ENCODE assay signal across 8 cellular contexts in genomic region chr3:23945653-23945902, GRCh38. TPM values are rescaled to one million over a fixed set of nuclear protein-coding genes. Genes with fewer than 3 reads are reported as not detected.
DNase-seq lines count a peak whose midpoint lies in the region; ATAC-seq and TF ChIP-seq lines count a peak whose summit lies in the region.

No MANE protein-coding gene starts in this region.

- peaks cover 29% of the 10 kb centered on the region for H3K27me3 Mint-ChIP-seq in activated CD8-positive, alpha-beta T cell treated with anti-CD3 and anti-CD28 coated beads, Interleukin-2, amount 10 ng/mL, durations not matched to agents 7 days and 5 days (ENCODE audit: low read depth)
- peaks cover 10% of the 10 kb centered on the region for H3K27me3 Mint-ChIP-seq in activated CD8-positive, alpha-beta T cell treated with anti-CD3 and anti-CD28 coated beads for 36 hours

- H3K36me3 Mint-ChIP-seq in activated CD8-positive, alpha-beta T cell treated with anti-CD3 and anti-CD28 coated beads, Interleukin-2, amount 10 ng/mL, durations not matched to agents 7 days and 5 days (ENCODE audit: low read depth): peaks cover 2% of the 10 kb centered on the region
- H3K36me3 Mint-ChIP-seq in activated CD8-positive, alpha-beta T cell treated with anti-CD3 and anti-CD28 coated beads for 36 hours (ENCODE audit: low read depth): no peaks in the 10 kb centered on the region

- H3K4me1 Mint-ChIP-seq in activated CD8-positive, alpha-beta T cell treated with anti-CD3 and anti-CD28 coated beads, Interleukin-2, amount 10 ng/mL, durations not matched to agents 7 days and 5 days (ENCODE audit: low read depth): peaks cover 27% of the 10 kb centered on the region
- peaks cover 36% of the 10 kb centered on the region for H3K4me1 Mint-ChIP-seq in activated CD8-positive, alpha-beta T cell treated with anti-CD3 and anti-CD28 coated beads for 36 hours (ENCODE audit: low read depth)

- no peak overlapping the region for H3K27ac Mint-ChIP-seq in activated CD8-positive, alpha-beta T cell treated with anti-CD3 and anti-CD28 coated beads, Interleukin-2, amount 10 ng/mL, durations not matched to agents 7 days and 5 days
- no peak overlapping the region for H3K27ac Mint-ChIP-seq in activated CD8-positive, alpha-beta T cell treated with anti-CD3 and anti-CD28 coated beads for 36 hours

- H3K9me3 Mint-ChIP-seq in activated CD8-positive, alpha-beta T cell treated with anti-CD3 and anti-CD28 coated beads, Interleukin-2, amount 10 ng/mL, durations not matched to agents 7 days and 5 days (ENCODE audit: insufficient read depth): no peaks in the 10 kb centered on the region
- no peaks in the 10 kb centered on the region for H3K9me3 Mint-ChIP-seq in activated CD8-positive, alpha-beta T cell treated with anti-CD3 and anti-CD28 coated beads for 36 hours

- WGBS in lower leg skin, 2 donors: 0 to 1% methylated on average over 8 to 17 of the region's 38 CpGs
- WGBS in thyroid gland, 2 donors: no CpG with 5 or more reads among the region's 38 CpGs

- H3K4me3 ChIP-seq in astrocyte of the cerebellum (ENCODE audit: low read depth, low read length): peak overlapping the region; percentile 69
- H3K4me3 ChIP-seq in lower leg skin (ENCODE audit: low read depth, poor library complexity, severe bottlenecking): peak overlapping the region; percentile 69
- H3K4me3 ChIP-seq in thyroid gland (replicated peaks in 1 of 3): peak overlapping the region; percentile 24 to 74 (median 73)

- H3K27ac ChIP-seq in thyroid gland: peak overlapping the region; percentile 95 to 97 (median 97)

- intact Hi-C loops in activated CD8-positive, alpha-beta T cell treated with anti-CD3 and anti-CD28 coated beads for 36 hours (cut with micrococcal nuclease): loop anchor here (2.0 kb wide), 1 partner anchor 29 kb away; the partner anchor contains the start of genes NKIRAS1 and RPL15
- intact Hi-C loops in lower leg skin (cut with DNase I; ENCODE audit: low total_unique reads): no loop called here
- intact Hi-C loops in thyroid gland (cut with DNase I): no loop called here

- POLR2A ChIA-PET in activated CD8-positive, alpha-beta T cell treated with anti-CD3 and anti-CD28 coated beads, Interleukin-2, amount 10 ng/mL, durations not matched to agents 7 days and 5 days (lab: Charles Lee): interaction anchor here (1.3 to 8.7 kb wide), 2 partner anchors 21 to 28 kb away, joined by 6 to 136 read pairs; partner anchors contain the start of genes NKIRAS1 and RPL15
- POLR2A ChIA-PET in activated CD8-positive, alpha-beta T cell treated with anti-CD3 and anti-CD28 coated beads for 36 hours (lab: Charles Lee): interaction anchor here (1.3 to 6.1 kb wide), 3 partner anchors 10 to 28 kb away, joined by 5 to 53 read pairs (median 28); partner anchors contain the start of genes NKIRAS1 and RPL15

- no peak for TF ChIP-seq CTCF in activated CD8-positive, alpha-beta T cell treated with anti-CD3 and anti-CD28 coated beads for 36 hours (IDR thresholded peaks at IDR 0.05)
- no peak for TF ChIP-seq CTCF in astrocyte of the cerebellum (IDR thresholded peaks at IDR 0.05; ENCODE audit: low read depth, low read length, missing control alignments)
- no peak for TF ChIP-seq CTCF in lower leg skin (IDR thresholded peaks at IDR 0.05)
- no peak for TF ChIP-seq CTCF in thyroid gland (IDR thresholded peaks at IDR 0.05)

- TF ChIP-seq POLR2A in lower leg skin (IDR thresholded peaks at IDR 0.05): no peak
- peak in 1 of 2 donors; percentile 53 for TF ChIP-seq POLR2A in thyroid gland (IDR thresholded peaks at IDR 0.05)

- H3K9me3 ChIP-seq in thyroid gland: no peaks in the 10 kb centered on the region

- ATAC-seq in activated CD8-positive, alpha-beta T cell treated with anti-CD3 and anti-CD28 coated beads, Interleukin-2, amount 10 ng/mL, durations not matched to agents 7 days and 5 days: no peak
- no peak for ATAC-seq in activated CD8-positive, alpha-beta T cell treated with anti-CD3 and anti-CD28 coated beads for 36 hours
- ATAC-seq in HG03097 (IDR thresholded peaks at IDR 0.05; ENCODE audit: low FRiP score, unreplicated experiment): no peak
- no peak for ATAC-seq in GM19395 (IDR thresholded peaks at IDR 0.05; ENCODE audit: unreplicated experiment)
- ATAC-seq in HG03108 (IDR thresholded peaks at IDR 0.05; ENCODE audit: unreplicated experiment): no peak

- in situ Hi-C loops in astrocyte of the cerebellum (cut with HindIII; ENCODE audit: low sequenced_read_pairs): no loop called here

- no peak for DNase-seq in activated CD8-positive, alpha-beta T cell treated with anti-CD3 and anti-CD28 coated beads, Interleukin-2, amount 10 ng/mL, durations not matched to agents 7 days and 5 days
- no peak for DNase-seq in activated CD8-positive, alpha-beta T cell treated with anti-CD3 and anti-CD28 coated beads for 36 hours
- DNase-seq in astrocyte of the cerebellum (ENCODE audit: low read depth) (no peak), lower leg skin (ENCODE audit: low spot score in 2 of 2) (no peak), thyroid gland (no peak)

- H3K36me3 ChIP-seq in thyroid gland: no peaks in the 10 kb centered on the region

- no peaks in the 10 kb centered on the region for H3K27me3 ChIP-seq in thyroid gland

- peak overlapping the region; percentile 49 for H3K4me3 Mint-ChIP-seq in activated CD8-positive, alpha-beta T cell treated with anti-CD3 and anti-CD28 coated beads, Interleukin-2, amount 10 ng/mL, durations not matched to agents 7 days and 5 days
- no peak overlapping the region for H3K4me3 Mint-ChIP-seq in activated CD8-positive, alpha-beta T cell treated with anti-CD3 and anti-CD28 coated beads for 36 hours

- H3K4me1 ChIP-seq in thyroid gland: peaks cover 39 to 41% of the 10 kb centered on the region in 2 donors

- CTCF ChIA-PET in activated CD8-positive, alpha-beta T cell treated with anti-CD3 and anti-CD28 coated beads, Interleukin-2, amount 10 ng/mL, durations not matched to agents 7 days and 5 days (lab: Charles Lee): no interaction called here
- CTCF ChIA-PET in activated CD8-positive, alpha-beta T cell treated with anti-CD3 and anti-CD28 coated beads for 36 hours (lab: Charles Lee): no interaction called here

RNA-seq across cellular contexts. Expression of gene NR1D2, which starts 0.5 kb away (rescaled TPM):
- 1 to 10 TPM; 2.6 to 3.0 TPM for total RNA-seq in activated CD8-positive, alpha-beta T cell treated with anti-CD3 and anti-CD28 coated beads, Interleukin-2, amount 10 ng/mL, durations not matched to agents 7 days and 5 days
- 1 to 10 TPM; 3.6 to 4.0 TPM for total RNA-seq in activated CD8-positive, alpha-beta T cell treated with anti-CD3 and anti-CD28 coated beads for 36 hours
- total RNA-seq in lower leg skin (10 to 100 TPM; 35.4 to 52.1 (median 42.1) TPM), thyroid gland (100 to 1,000 TPM in 1 of 4 donors, 10 to 100 TPM in 3; 44.2 to 108 (median 68.1) TPM)

RNA-seq across cellular contexts. Expression of gene RPL15, which starts 28.6 kb away (rescaled TPM):
- 1,000 to 10,000 TPM; 1,496 to 1,569 TPM for total RNA-seq in activated CD8-positive, alpha-beta T cell treated with anti-CD3 and anti-CD28 coated beads, Interleukin-2, amount 10 ng/mL, durations not matched to agents 7 days and 5 days
- 1,000 to 10,000 TPM; 2,671 to 2,747 TPM for total RNA-seq in activated CD8-positive, alpha-beta T cell treated with anti-CD3 and anti-CD28 coated beads for 36 hours
- total RNA-seq in lower leg skin: 1,000 to 10,000 TPM; 2,087 to 2,833 (median 2,394) TPM
- total RNA-seq in thyroid gland: 1,000 to 10,000 TPM; 1,700 to 2,512 (median 2,310) TPM

RNA-seq across cellular contexts. Expression of gene NKIRAS1, which starts 28.8 kb away (rescaled TPM):
- 1 to 10 TPM; 2.2 to 3.1 TPM for total RNA-seq in activated CD8-positive, alpha-beta T cell treated with anti-CD3 and anti-CD28 coated beads, Interleukin-2, amount 10 ng/mL, durations not matched to agents 7 days and 5 days
- 1 to 10 TPM; 3.6 to 3.9 TPM for total RNA-seq in activated CD8-positive, alpha-beta T cell treated with anti-CD3 and anti-CD28 coated beads for 36 hours
- total RNA-seq in lower leg skin: 10 to 100 TPM in 2 of 4 donors, 1 to 10 TPM in 2; 6.6 to 10.5 (median 9.0) TPM
- total RNA-seq in thyroid gland: 10 to 100 TPM; 17.5 to 22.2 (median 19.7) TPM

Comparison
In these comparisons a context has a peak if more than half of its experiments do, and no peak if none do; other contexts are left out.
1. RNA of gene NR1D2, which starts 0.5 kb away (total RNA-seq): 44.2 to 108 TPM in thyroid gland and 35.4 to 52.1 TPM in lower leg skin; 3.6 to 4.0 TPM in activated CD8-positive, alpha-beta T cell treated with anti-CD3 and anti-CD28 coated beads for 36 hours and 2.6 to 3.0 TPM in activated CD8-positive, alpha-beta T cell treated with anti-CD3 and anti-CD28 coated beads, Interleukin-2, amount 10 ng/mL, durations not matched to agents 7 days and 5 days; every median in the first group is over 4 times any median in the second.
2. Peak in every context shown above with its lines, with median percentiles within 50 percentile points of each other: H3K4me3 ChIP-seq.